Comparison of ENCODE assay signal across 1 cellular context in the genomic region with DNA sequence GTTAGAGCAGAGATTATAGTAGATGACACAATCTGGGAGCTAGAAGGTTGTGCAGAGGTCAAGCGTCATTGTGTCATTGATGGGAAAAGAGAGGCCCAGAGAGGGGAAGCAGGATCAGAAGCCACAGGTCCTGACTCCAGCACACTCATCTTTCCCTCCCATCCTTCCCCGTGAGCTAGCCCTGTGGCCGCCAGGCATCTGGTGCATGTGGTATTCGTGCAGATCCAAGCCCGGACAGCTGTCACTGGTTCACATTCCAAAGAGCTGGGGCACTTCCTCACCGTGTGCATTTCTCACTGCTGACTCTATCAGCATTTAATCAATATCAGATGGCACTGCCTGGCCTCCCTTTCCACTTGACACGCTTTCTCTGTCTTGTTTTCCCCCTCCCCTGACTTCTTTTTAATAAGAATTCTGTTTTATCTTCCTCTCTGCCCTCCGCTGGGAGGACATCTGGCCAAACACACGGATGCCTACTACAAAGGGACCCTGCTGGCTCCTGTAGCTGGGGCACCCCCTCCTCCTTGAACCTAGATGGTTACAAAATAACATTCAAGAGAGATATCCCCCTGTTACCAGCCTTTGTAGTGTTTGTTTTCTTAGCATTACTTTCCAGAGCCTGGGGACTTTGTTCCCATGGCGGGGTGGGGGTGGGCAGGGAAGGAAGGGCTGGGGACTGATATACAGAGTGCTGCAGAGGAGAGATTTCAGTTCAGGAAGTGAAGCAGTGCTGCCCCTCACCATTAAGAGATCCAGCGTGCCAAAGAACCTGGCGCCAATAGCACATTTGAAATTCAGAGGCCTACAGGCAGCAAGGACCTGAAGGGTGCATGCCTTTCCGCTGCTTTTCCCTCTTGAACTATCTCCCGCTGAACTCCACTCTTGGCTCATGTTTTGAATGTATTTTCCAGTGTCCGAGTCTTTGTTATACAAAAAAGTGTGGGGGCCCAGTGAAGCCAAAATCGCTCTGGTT.
A peak's percentile ranks its signal among the peaks of the same experiment; 100 is the strongest.
TF ChIP-seq lines count a peak whose summit lies in the region.

No MANE protein-coding gene starts in this region.

TF ChIP-seq in HepG2, 621 proteins besides CTCF, POLR2A, EP300 and RAD21 (continued from another document and continues in another):
- TF ChIP-seq, protein P1, sequence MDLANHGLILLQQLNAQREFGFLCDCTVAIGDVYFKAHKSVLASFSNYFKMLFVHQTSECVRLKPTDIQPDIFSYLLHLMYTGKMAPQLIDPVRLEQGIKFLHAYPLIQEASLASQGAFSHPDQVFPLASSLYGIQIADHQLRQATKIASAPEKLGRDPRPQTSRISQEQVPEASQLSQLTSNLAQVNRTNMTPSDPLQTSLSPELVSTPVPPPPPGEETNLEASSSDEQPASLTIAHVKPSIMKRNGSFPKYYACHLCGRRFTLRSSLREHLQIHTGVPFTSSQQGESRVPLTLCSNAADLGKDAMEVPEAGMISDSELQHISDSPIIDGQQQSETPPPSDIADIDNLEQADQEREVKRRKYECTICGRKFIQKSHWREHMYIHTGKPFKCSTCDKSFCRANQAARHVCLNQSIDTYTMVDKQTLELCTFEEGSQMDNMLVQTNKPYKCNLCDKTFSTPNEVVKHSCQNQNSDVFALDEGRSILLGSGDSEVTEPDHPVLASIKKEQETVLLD (CRISPR knock-in tag; IDR thresholded peaks at IDR 0.05; ENCODE audit: low read depth) = no peak
- no peak for TF ChIP-seq MTA3 (CRISPR knock-in tag; IDR thresholded peaks at IDR 0.05)
- no peak for TF ChIP-seq MEIS2 (CRISPR knock-in tag; IDR thresholded peaks at IDR 0.05)
- TF ChIP-seq DR1 (CRISPR knock-in tag; IDR thresholded peaks at IDR 0.05) = no peak
- TF ChIP-seq ZFX (CRISPR knock-in tag; IDR thresholded peaks at IDR 0.05; ENCODE audit: low read depth) = peak; percentile 79
- TF ChIP-seq, protein P2, sequence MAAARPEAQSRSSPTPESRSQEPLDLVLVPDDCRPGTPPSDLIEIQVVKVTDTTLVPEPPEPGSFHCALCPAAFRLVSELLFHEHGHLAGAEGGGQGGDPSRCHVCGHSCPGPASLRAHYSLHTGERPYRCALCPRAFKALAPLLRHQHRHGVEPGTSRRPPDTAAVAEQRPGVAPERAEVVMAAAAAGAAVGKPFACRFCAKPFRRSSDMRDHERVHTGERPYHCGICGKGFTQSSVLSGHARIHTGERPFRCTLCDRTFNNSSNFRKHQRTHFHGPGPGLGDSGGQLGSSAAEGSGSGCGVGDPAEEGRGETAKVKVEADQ (CRISPR knock-in tag; IDR thresholded peaks at IDR 0.05; ENCODE audit: borderline replicate concordance) = no peak
- TF ChIP-seq, protein P3, sequence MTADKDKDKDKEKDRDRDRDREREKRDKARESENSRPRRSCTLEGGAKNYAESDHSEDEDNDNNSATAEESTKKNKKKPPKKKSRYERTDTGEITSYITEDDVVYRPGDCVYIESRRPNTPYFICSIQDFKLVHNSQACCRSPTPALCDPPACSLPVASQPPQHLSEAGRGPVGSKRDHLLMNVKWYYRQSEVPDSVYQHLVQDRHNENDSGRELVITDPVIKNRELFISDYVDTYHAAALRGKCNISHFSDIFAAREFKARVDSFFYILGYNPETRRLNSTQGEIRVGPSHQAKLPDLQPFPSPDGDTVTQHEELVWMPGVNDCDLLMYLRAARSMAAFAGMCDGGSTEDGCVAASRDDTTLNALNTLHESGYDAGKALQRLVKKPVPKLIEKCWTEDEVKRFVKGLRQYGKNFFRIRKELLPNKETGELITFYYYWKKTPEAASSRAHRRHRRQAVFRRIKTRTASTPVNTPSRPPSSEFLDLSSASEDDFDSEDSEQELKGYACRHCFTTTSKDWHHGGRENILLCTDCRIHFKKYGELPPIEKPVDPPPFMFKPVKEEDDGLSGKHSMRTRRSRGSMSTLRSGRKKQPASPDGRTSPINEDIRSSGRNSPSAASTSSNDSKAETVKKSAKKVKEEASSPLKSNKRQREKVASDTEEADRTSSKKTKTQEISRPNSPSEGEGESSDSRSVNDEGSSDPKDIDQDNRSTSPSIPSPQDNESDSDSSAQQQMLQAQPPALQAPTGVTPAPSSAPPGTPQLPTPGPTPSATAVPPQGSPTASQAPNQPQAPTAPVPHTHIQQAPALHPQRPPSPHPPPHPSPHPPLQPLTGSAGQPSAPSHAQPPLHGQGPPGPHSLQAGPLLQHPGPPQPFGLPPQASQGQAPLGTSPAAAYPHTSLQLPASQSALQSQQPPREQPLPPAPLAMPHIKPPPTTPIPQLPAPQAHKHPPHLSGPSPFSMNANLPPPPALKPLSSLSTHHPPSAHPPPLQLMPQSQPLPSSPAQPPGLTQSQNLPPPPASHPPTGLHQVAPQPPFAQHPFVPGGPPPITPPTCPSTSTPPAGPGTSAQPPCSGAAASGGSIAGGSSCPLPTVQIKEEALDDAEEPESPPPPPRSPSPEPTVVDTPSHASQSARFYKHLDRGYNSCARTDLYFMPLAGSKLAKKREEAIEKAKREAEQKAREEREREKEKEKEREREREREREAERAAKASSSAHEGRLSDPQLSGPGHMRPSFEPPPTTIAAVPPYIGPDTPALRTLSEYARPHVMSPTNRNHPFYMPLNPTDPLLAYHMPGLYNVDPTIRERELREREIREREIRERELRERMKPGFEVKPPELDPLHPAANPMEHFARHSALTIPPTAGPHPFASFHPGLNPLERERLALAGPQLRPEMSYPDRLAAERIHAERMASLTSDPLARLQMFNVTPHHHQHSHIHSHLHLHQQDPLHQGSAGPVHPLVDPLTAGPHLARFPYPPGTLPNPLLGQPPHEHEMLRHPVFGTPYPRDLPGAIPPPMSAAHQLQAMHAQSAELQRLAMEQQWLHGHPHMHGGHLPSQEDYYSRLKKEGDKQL (CRISPR knock-in tag; IDR thresholded peaks at IDR 0.05; ENCODE audit: low read depth) = peak; percentile 45; the same call in 1 of the 2 replicates
- TF ChIP-seq ONECUT2 (CRISPR knock-in tag; IDR thresholded peaks at IDR 0.05) = peak; percentile 62; the same call in 1 of the 2 replicates
- no peak; a peak in 1 of 4 replicates for TF ChIP-seq MAFK (conservative IDR thresholded peaks at IDR 0.05 in 1 of 2, IDR thresholded peaks at IDR 0.05 in 1 of 2; ENCODE audit: low read length in 2 of 2)
- no peak for TF ChIP-seq ZNF775 (CRISPR knock-in tag; IDR thresholded peaks at IDR 0.05; ENCODE audit: borderline replicate concordance)
- TF ChIP-seq NCOA5 (CRISPR knock-in tag; IDR thresholded peaks at IDR 0.05) = no peak
- TF ChIP-seq SALL1 (CRISPR knock-in tag; IDR thresholded peaks at IDR 0.05) = peak; percentile 43; the same call in 1 of the 2 replicates
- peak; percentile 73 for TF ChIP-seq TCF7 (IDR thresholded peaks at IDR 0.05; ENCODE audit: low read depth)
- TF ChIP-seq CREB1 (IDR thresholded peaks at IDR 0.05) = peak; percentile 14; the same call in 1 of the 2 replicates
- TF ChIP-seq CREB1 (CRISPR knock-in tag; IDR thresholded peaks at IDR 0.05) = no peak
- no peak for TF ChIP-seq ZNF329 (CRISPR knock-in tag; IDR thresholded peaks at IDR 0.05; ENCODE audit: low read depth)
- TF ChIP-seq TAF15 (IDR thresholded peaks at IDR 0.05; ENCODE audit: low read depth, low read length, poor library complexity, severe bottlenecking) = no peak
- TF ChIP-seq KMT2B (CRISPR knock-in tag; IDR thresholded peaks at IDR 0.05) = no peak; the same call in 1 of the 2 replicates
- no peak for TF ChIP-seq ZNF713 (CRISPR knock-in tag; IDR thresholded peaks at IDR 0.05)
- no peak for TF ChIP-seq ZBTB3 (CRISPR knock-in tag; IDR thresholded peaks at IDR 0.05; ENCODE audit: borderline replicate concordance, low read depth)
- no peak for TF ChIP-seq ZNF335 (CRISPR knock-in tag; IDR thresholded peaks at IDR 0.05)
- TF ChIP-seq, protein P4, sequence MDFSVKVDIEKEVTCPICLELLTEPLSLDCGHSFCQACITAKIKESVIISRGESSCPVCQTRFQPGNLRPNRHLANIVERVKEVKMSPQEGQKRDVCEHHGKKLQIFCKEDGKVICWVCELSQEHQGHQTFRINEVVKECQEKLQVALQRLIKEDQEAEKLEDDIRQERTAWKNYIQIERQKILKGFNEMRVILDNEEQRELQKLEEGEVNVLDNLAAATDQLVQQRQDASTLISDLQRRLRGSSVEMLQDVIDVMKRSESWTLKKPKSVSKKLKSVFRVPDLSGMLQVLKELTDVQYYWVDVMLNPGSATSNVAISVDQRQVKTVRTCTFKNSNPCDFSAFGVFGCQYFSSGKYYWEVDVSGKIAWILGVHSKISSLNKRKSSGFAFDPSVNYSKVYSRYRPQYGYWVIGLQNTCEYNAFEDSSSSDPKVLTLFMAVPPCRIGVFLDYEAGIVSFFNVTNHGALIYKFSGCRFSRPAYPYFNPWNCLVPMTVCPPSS (IDR thresholded peaks at IDR 0.05) = no peak
- TF ChIP-seq, protein P5, sequence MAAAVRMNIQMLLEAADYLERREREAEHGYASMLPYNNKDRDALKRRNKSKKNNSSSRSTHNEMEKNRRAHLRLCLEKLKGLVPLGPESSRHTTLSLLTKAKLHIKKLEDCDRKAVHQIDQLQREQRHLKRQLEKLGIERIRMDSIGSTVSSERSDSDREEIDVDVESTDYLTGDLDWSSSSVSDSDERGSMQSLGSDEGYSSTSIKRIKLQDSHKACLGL (CRISPR knock-in tag; IDR thresholded peaks at IDR 0.05) = no peak
- 0 out of 2 replicates have a peak, but pooled peaks have one; percentile 26 for TF ChIP-seq POLR2G (IDR thresholded peaks at IDR 0.05; ENCODE audit: low read depth, low read length)
- no peak for TF ChIP-seq ZNF337 (CRISPR knock-in tag; IDR thresholded peaks at IDR 0.05; ENCODE audit: borderline replicate concordance, low read depth)
- TF ChIP-seq MATR3 (CRISPR knock-in tag; IDR thresholded peaks at IDR 0.05) = no peak
- TF ChIP-seq, protein P6, sequence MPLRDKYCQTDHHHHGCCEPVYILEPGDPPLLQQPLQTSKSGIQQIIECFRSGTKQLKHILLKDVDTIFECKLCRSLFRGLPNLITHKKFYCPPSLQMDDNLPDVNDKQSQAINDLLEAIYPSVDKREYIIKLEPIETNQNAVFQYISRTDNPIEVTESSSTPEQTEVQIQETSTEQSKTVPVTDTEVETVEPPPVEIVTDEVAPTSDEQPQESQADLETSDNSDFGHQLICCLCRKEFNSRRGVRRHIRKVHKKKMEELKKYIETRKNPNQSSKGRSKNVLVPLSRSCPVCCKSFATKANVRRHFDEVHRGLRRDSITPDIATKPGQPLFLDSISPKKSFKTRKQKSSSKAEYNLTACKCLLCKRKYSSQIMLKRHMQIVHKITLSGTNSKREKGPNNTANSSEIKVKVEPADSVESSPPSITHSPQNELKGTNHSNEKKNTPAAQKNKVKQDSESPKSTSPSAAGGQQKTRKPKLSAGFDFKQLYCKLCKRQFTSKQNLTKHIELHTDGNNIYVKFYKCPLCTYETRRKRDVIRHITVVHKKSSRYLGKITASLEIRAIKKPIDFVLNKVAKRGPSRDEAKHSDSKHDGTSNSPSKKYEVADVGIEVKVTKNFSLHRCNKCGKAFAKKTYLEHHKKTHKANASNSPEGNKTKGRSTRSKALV (CRISPR knock-in tag; IDR thresholded peaks at IDR 0.05) = no peak
- TF ChIP-seq, protein P7, sequence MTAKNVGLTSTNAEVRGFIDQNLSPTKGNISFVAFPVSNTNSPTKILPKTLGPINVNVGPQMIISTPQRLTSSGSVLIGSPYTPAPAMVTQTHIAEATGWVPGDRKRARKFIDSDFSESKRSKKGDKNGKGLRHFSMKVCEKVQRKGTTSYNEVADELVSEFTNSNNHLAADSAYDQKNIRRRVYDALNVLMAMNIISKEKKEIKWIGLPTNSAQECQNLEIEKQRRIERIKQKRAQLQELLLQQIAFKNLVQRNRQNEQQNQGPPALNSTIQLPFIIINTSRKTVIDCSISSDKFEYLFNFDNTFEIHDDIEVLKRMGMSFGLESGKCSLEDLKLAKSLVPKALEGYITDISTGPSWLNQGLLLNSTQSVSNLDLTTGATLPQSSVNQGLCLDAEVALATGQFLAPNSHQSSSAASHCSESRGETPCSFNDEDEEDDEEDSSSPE (CRISPR knock-in tag; IDR thresholded peaks at IDR 0.05) = peak; percentile 73
- TF ChIP-seq ZNF224 (CRISPR knock-in tag; IDR thresholded peaks at IDR 0.05) = 0 out of 2 replicates have a peak, but pooled peaks have one; percentile 44
- TF ChIP-seq, protein P8, sequence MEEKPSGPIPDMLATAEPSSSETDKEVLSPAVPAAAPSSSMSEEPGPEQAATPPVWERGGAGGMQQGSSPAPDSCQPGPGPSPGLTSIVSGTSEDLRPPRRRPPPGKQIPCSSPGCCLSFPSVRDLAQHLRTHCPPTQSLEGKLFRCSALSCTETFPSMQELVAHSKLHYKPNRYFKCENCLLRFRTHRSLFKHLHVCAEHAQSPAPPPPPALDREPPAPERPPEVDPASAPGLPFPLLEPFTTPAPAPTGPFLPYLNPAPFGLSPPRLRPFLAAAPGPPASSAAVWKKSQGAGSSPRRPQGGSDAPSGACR (CRISPR knock-in tag; IDR thresholded peaks at IDR 0.05) = no peak
- no peak for TF ChIP-seq ZNF572 (CRISPR knock-in tag; IDR thresholded peaks at IDR 0.05)
- no peak for TF ChIP-seq ZNF83 (CRISPR knock-in tag; IDR thresholded peaks at IDR 0.05; ENCODE audit: borderline replicate concordance)
- TF ChIP-seq, protein P9, sequence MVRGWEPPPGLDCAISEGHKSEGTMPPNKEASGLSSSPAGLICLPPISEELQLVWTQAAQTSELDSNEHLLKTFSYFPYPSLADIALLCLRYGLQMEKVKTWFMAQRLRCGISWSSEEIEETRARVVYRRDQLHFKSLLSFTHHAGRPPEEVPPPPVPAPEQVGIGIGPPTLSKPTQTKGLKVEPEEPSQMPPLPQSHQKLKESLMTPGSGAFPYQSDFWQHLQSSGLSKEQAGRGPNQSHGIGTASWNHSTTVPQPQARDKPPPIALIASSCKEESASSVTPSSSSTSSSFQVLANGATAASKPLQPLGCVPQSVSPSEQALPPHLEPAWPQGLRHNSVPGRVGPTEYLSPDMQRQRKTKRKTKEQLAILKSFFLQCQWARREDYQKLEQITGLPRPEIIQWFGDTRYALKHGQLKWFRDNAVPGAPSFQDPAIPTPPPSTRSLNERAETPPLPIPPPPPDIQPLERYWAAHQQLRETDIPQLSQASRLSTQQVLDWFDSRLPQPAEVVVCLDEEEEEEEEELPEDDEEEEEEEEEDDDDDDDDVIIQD (CRISPR knock-in tag; IDR thresholded peaks at IDR 0.05; ENCODE audit: low read depth) = no peak; the same call in 1 of the 2 replicates
- no peak for TF ChIP-seq SOX13 (IDR thresholded peaks at IDR 0.05)
- peak in 1 of 2 experiments; percentile 56; a peak in 1 of 4 replicates for TF ChIP-seq SOX13 (CRISPR knock-in tag; conservative IDR thresholded peaks at IDR 0.05 in 1 of 2, IDR thresholded peaks at IDR 0.05 in 1 of 2)
- TF ChIP-seq, protein P10, sequence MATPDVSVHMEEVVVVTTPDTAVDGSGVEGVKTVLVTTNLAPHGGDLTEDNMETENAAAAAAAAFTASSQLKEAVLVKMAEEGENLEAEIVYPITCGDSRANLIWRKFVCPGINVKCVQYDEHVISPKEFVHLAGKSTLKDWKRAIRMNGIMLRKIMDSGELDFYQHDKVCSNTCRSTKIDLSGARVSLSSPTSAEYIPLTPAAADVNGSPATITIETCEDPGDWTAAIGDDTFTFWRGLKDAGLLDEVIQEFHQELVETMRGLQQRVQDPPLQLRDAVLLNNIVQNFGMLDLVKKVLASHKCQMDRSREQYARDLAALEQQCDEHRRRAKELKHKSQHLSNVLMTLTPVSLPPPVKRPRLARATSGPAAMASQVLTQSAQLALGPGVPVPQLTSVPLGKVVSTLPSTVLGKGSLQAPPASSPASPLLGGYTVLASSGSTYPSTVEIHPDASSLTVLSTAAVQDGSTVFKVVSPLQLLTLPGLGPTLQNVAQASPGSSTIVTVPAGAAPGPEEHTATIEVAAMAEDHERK (CRISPR knock-in tag; IDR thresholded peaks at IDR 0.05; ENCODE audit: low read depth) = no peak
- no peak for TF ChIP-seq ZNF34 (CRISPR knock-in tag; IDR thresholded peaks at IDR 0.05; ENCODE audit: borderline replicate concordance)
- TF ChIP-seq ZKSCAN8 (CRISPR knock-in tag; IDR thresholded peaks at IDR 0.05; ENCODE audit: borderline replicate concordance) = no peak
- no peak for TF ChIP-seq TP53 (CRISPR knock-in tag; conservative IDR thresholded peaks at IDR 0.05)
- TF ChIP-seq ZC3H13 (CRISPR knock-in tag; IDR thresholded peaks at IDR 0.05) = no peak
- no peak for TF ChIP-seq ZNF670 (CRISPR knock-in tag; IDR thresholded peaks at IDR 0.05; ENCODE audit: borderline replicate concordance)
- TF ChIP-seq ZNF3 (CRISPR knock-in tag; IDR thresholded peaks at IDR 0.05) = no peak
- no peak for TF ChIP-seq ZNF644 (CRISPR knock-in tag; IDR thresholded peaks at IDR 0.05; ENCODE audit: low read depth)
